In the genomic region with DNA sequence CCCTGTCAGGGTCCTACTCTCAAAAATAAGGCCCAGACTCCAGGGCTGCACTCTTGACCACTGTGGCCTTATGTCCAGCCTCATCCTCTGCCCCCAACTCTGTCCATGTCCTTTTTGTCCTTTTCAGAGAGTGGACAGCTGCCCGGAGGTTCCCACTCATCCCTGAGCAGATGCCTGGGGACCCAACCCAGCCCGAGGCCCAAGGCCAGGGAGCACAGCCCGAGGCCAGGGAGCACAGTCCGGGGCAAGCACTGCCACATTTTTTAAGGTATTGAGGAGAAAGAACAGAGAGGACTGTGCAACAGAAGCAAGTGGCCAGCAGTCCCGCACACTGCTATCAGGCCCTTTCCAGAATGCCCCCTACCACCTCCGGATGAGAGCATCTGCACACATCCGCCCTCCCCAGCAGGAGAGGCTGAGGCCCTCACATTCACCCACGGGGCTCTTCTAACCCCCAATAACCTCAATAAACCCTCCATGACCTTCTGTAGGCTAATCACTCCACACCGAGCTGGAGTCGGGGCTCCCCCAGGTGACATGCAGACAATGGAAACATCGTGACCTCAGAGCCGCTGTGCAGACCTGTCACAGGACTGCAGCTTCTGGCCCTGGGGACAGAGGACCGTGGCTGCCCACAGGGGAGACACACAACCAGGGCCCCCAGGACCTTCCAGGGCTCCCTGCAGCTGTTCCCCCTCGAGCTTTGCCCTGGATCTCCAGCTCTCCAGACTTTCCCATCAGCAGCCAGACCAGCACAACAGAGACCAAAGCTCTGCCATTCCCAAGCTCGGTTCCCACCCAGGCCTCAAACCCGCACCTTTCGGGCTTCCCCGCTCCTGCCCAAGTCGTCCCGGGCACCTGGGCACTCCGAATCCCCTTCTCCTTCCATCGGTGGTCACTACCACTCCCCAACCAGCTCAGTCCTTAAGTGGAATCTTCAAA, we compare ENCODE assay signal across 23 cellular contexts. TPM values are rescaled to one million over a fixed set of nuclear protein-coding genes. Genes with fewer than 3 reads are reported as not detected.
DNase-seq lines count a peak whose midpoint lies in the region; ATAC-seq and TF ChIP-seq lines count a peak whose summit lies in the region.
"Had no signal": no experiment of that assay in that cellular context is flagged by ENCODE, and none has a peak within 500 bp of the region (broad histone marks: within the 10 kb centered on the region; RNA-seq: fewer than 3 reads in every experiment).

No MANE protein-coding gene starts in this region.

- DNase-seq in activated naive CD4-positive, alpha-beta T cell treated with anti-CD3 and anti-CD28 coated beads for 36 hours: peak; percentile 25
- DNase-seq in activated naive CD4-positive, alpha-beta T cell (lab: John Stamatoyannopoulos, UW): no peak
- no peak for DNase-seq in IMR-90
- DNase-seq in right cardiac atrium: peak; percentile 2 to 29 (median 18)
- DNase-seq in stimulated activated naive CD8-positive, alpha-beta T cell treated with anti-CD3 and anti-CD28 coated beads, Interleukin-15, amount 100 ng/mL, for 72 hours: no peak
- DNase-seq in naive thymus-derived CD4-positive, alpha-beta T cell: no peak
- DNase-seq: activated CD4-positive, alpha-beta T cell treated with anti-CD3 and anti-CD28 coated beads, Interleukin-2, amount 50 U/mL, for 1 hour; activated T-cell treated with anti-CD3 and anti-CD28 coated beads, Interleukin-2, amount 50 U/mL, for 24 hours; DMS 273 treated with DMSO at 0.1 percent for 48 hours; effector memory CD4-positive, alpha-beta T cell; GF-D8; H7; naive B cell; NCI-H2029 treated with DMSO at 0.1 percent for 48 hours; NCI-H446 treated with DMSO at 0.1 percent for 48 hours; stimulated activated naive CD4-positive, alpha-beta T cell had no signal

- no peak overlapping the region for H4K8ac ChIP-seq in IMR-90 (ENCODE audit: low read depth in 2 of 2, low read length in 2 of 2)

- 0 out of 2 replicates have a peak, but pooled peaks cover 2% of the 10 kb centered on the region for H3K9me1 ChIP-seq in IMR-90 (ENCODE audit: insufficient read depth, low read length)

- H2AFZ ChIP-seq in IMR-90 (replicated peaks; ENCODE audit: low read length, poor library complexity): no peak overlapping the region

- TF ChIP-seq POLR2A in IMR-90 (IDR thresholded peaks at IDR 0.05; ENCODE audit: low read depth, low read length): no peak

- H3K4me3 ChIP-seq in IMR-90 (ENCODE audit: insufficient read depth, low read depth, low read length) (no peak overlapping the region), right cardiac atrium (ENCODE audit: low read length) (no peak overlapping the region)
- no peak overlapping the region for H3K4me3 ChIP-seq in naive thymus-derived CD4-positive, alpha-beta T cell (ENCODE audit: low read length)
- H3K4me3 ChIP-seq: BLaER1 treated with 17β-estradiol and CSF1 and Interleukin-3, amounts not matched to agents 10 nM and 100 nM; heart left ventricle had no signal

- H3K27ac ChIP-seq in IMR-90 (ENCODE audit: insufficient read depth, low read length): no peak overlapping the region
- H3K27ac ChIP-seq in right cardiac atrium (ENCODE audit: low read length): no peak overlapping the region
- no peak overlapping the region for H3K27ac ChIP-seq in naive thymus-derived CD4-positive, alpha-beta T cell (ENCODE audit: low read depth, low read length)
- H3K27ac ChIP-seq: BLaER1 treated with 17β-estradiol and CSF1 and Interleukin-3, amounts not matched to agents 10 nM and 100 nM; KMS-11; RWPE1 had no signal

- WGBS in IMR-90 (ENCODE audit: extremely low coverage in 2 of 2, insufficient read length in 1 of 2), 2 experiments: 71% methylated on average over 9 of the region's 22 CpGs; no CpG with 5 or more reads in 1 of the 2 experiments
- WGBS in right cardiac atrium: 85% methylated on average over 22 of the region's 22 CpGs

- no peak overlapping the region for H3K23ac ChIP-seq in IMR-90 (ENCODE audit: low read depth, low read length)

- H4K20me1 ChIP-seq in IMR-90 (ENCODE audit: insufficient read depth, low read length): no peaks in the 10 kb centered on the region

- no peak overlapping the region for H2BK120ac ChIP-seq in IMR-90 (ENCODE audit: low read depth, low read length)

- H3K18ac ChIP-seq in IMR-90 (ENCODE audit: low read depth, low read length): no peak overlapping the region

- no peak overlapping the region for H2BK20ac ChIP-seq in IMR-90 (ENCODE audit: low read depth, low read length)

- H3K4me1 ChIP-seq in IMR-90 (ENCODE audit: control insufficient read depth, insufficient read depth, low read length) (no peaks in the 10 kb centered on the region; the same call in 1 of the 2 replicates), right cardiac atrium (ENCODE audit: control insufficient read depth, insufficient read depth, low read length) (peaks cover 4% of the 10 kb centered on the region)
- no peaks in the 10 kb centered on the region for H3K4me1 ChIP-seq in naive thymus-derived CD4-positive, alpha-beta T cell (ENCODE audit: control insufficient read depth in 2 of 2, insufficient read depth in 2 of 2, low read length in 2 of 2)

- H2AK9ac ChIP-seq in IMR-90 (replicated peaks; ENCODE audit: low read depth, low read length, poor library complexity): peak overlapping the region; percentile 16

- no peak overlapping the region for H4K91ac ChIP-seq in IMR-90 (ENCODE audit: insufficient read depth, low read depth, low read length)

- TF ChIP-seq RAD21 in IMR-90 (IDR thresholded peaks at IDR 0.05; ENCODE audit: low read length): no peak

- no peaks in the 10 kb centered on the region for H3K79me1 ChIP-seq in IMR-90 (ENCODE audit: low read depth in 1 of 2, low read length in 2 of 2)

- no peak overlapping the region for H2BK5ac ChIP-seq in IMR-90 (ENCODE audit: low read depth, low read length, poor library complexity, severe bottlenecking)

- no peak for TF ChIP-seq CTCF in IMR-90 (conservative IDR thresholded peaks at IDR 0.05; ENCODE audit: low read depth, low read length)

- CTCF ChIA-PET in activated naive CD4-positive, alpha-beta T cell treated with anti-CD3 and anti-CD28 coated beads for 36 hours (lab: Charles Lee): interaction anchor here (0.8 kb wide), 1 partner anchor 72 kb away, joined by 4 read pairs; no protein-coding TSS in a partner anchor
- CTCF ChIA-PET in IMR-90 (lab: Yijun Ruan, JAX): no interaction called here
- CTCF ChIA-PET in naive thymus-derived CD4-positive, alpha-beta T cell (lab: Charles Lee): no interaction called here

- H3K4me2 ChIP-seq in IMR-90 (ENCODE audit: low read depth, low read length): no peak overlapping the region
- H3K4me2 ChIP-seq: KMS-11 had no signal

- H3K4me1 Mint-ChIP-seq in activated naive CD4-positive, alpha-beta T cell treated with anti-CD3 and anti-CD28 coated beads for 36 hours (ENCODE audit: low read depth): no peaks in the 10 kb centered on the region
- H3K4me1 Mint-ChIP-seq in stimulated activated naive CD8-positive, alpha-beta T cell treated with anti-CD3 and anti-CD28 coated beads, Interleukin-15, amount 100 ng/mL, for 72 hours: peaks cover 12% of the 10 kb centered on the region
- H3K4me1 Mint-ChIP-seq in naive thymus-derived CD4-positive, alpha-beta T cell: peaks cover 0 to under 1% (median 0%) of the 10 kb centered on the region in 7 donors
- H3K4me1 Mint-ChIP-seq: naive B cell had no signal

- dilution Hi-C loops in IMR-90 (cut with HindIII; ENCODE audit: low sequenced_read_pairs, unreplicated experiment): no loop called here

- POLR2A ChIA-PET in IMR-90 (lab: Charles Lee; ENCODE audit: unreplicated experiment): no interaction called here
- POLR2A ChIA-PET in naive thymus-derived CD4-positive, alpha-beta T cell (lab: Charles Lee): no interaction called here

- no peak for ATAC-seq in IMR-90 (ENCODE audit: low read depth)
- no peak for ATAC-seq in right cardiac atrium
- ATAC-seq in stimulated activated naive CD8-positive, alpha-beta T cell treated with anti-CD3 and anti-CD28 coated beads, Interleukin-15, amount 100 ng/mL, for 72 hours: peak; percentile 32
- ATAC-seq in naive thymus-derived CD4-positive, alpha-beta T cell: no peak
- ATAC-seq in GM18909 (IDR thresholded peaks at IDR 0.05; ENCODE audit: poor library complexity, unreplicated experiment): no peak
- ATAC-seq in HG02840 (IDR thresholded peaks at IDR 0.05; ENCODE audit: low FRiP score, unreplicated experiment): no peak
- ATAC-seq: heart left ventricle had no signal

- H3K27me3 Mint-ChIP-seq in activated naive CD4-positive, alpha-beta T cell treated with anti-CD3 and anti-CD28 coated beads for 36 hours (ENCODE audit: low read depth): no peaks in the 10 kb centered on the region
- peaks cover 9% of the 10 kb centered on the region for H3K27me3 Mint-ChIP-seq in stimulated activated naive CD8-positive, alpha-beta T cell treated with anti-CD3 and anti-CD28 coated beads, Interleukin-15, amount 100 ng/mL, for 72 hours
- peaks cover 0 to 3% (median 0%) of the 10 kb centered on the region in 5 donors for H3K27me3 Mint-ChIP-seq in naive thymus-derived CD4-positive, alpha-beta T cell
- H3K27me3 Mint-ChIP-seq: activated T-cell treated with anti-CD3 and anti-CD28 coated beads, Interleukin-2, amount 50 U/mL, for 24 hours had no signal

- intact Hi-C loops in activated naive CD4-positive, alpha-beta T cell treated with anti-CD3 and anti-CD28 coated beads for 36 hours (cut with micrococcal nuclease): no loop called here
- intact Hi-C loops in IMR-90 (cut with micrococcal nuclease): no loop called here
- intact Hi-C loops in right cardiac atrium (cut with DNase I): no loop called here
- intact Hi-C loops in naive thymus-derived CD4-positive, alpha-beta T cell (cut with micrococcal nuclease): no loop called here

- H3K36me3 Mint-ChIP-seq in activated naive CD4-positive, alpha-beta T cell treated with anti-CD3 and anti-CD28 coated beads for 36 hours (ENCODE audit: low read depth): no peaks in the 10 kb centered on the region
- no peaks in the 10 kb centered on the region for H3K36me3 Mint-ChIP-seq in naive thymus-derived CD4-positive, alpha-beta T cell
- H3K36me3 Mint-ChIP-seq: naive B cell had no signal

- no TSS peak for BruUV-seq in IMR-90 (replicated peaks; lab: Mats Ljungman, UMichigan)

- H3K4ac ChIP-seq in IMR-90 (ENCODE audit: low read depth, low read length): no peak overlapping the region

- no peak overlapping the region for H4K5ac ChIP-seq in IMR-90 (ENCODE audit: low read depth, low read length)

- no peaks in the 10 kb centered on the region for H3K36me3 ChIP-seq in IMR-90 (ENCODE audit: control insufficient read depth, insufficient read depth, low read length)
- no peaks in the 10 kb centered on the region for H3K36me3 ChIP-seq in naive thymus-derived CD4-positive, alpha-beta T cell (ENCODE audit: control insufficient read depth in 2 of 3, insufficient read depth in 3 of 3, low read length in 3 of 3)
- H3K36me3 ChIP-seq: BLaER1 treated with 17β-estradiol and CSF1 and Interleukin-3, amounts not matched to agents 10 nM and 100 nM; heart left ventricle had no signal

- H2AK5ac ChIP-seq in IMR-90 (ENCODE audit: low read depth, low read length): no peak overlapping the region

- no peaks in the 10 kb centered on the region for H3K9me3 Mint-ChIP-seq in activated naive CD4-positive, alpha-beta T cell treated with anti-CD3 and anti-CD28 coated beads for 36 hours
- H3K9me3 Mint-ChIP-seq in stimulated activated naive CD8-positive, alpha-beta T cell treated with anti-CD3 and anti-CD28 coated beads, Interleukin-15, amount 100 ng/mL, for 72 hours: no peaks in the 10 kb centered on the region
- no peaks in the 10 kb centered on the region for H3K9me3 Mint-ChIP-seq in naive thymus-derived CD4-positive, alpha-beta T cell
- H3K9me3 Mint-ChIP-seq: activated T-cell treated with anti-CD3 and anti-CD28 coated beads, Interleukin-2, amount 50 U/mL, for 24 hours; naive B cell had no signal

- no peak overlapping the region for H3K14ac ChIP-seq in IMR-90 (replicated peaks; ENCODE audit: low read depth, low read length)

- H3K9ac ChIP-seq in IMR-90 (ENCODE audit: low read depth, low read length): no peak overlapping the region
- H3K9ac ChIP-seq: BLaER1 treated with 17β-estradiol and CSF1 and Interleukin-3, amounts not matched to agents 10 nM and 100 nM; KMS-11 had no signal

- in situ Hi-C loops in IMR-90 (cut with MboI; ENCODE audit: low sequenced_read_pairs): no loop called here

- no peak overlapping the region for H3K4me3 Mint-ChIP-seq in activated naive CD4-positive, alpha-beta T cell treated with anti-CD3 and anti-CD28 coated beads for 36 hours
- H3K4me3 Mint-ChIP-seq in stimulated activated naive CD8-positive, alpha-beta T cell treated with anti-CD3 and anti-CD28 coated beads, Interleukin-15, amount 100 ng/mL, for 72 hours: no peak overlapping the region
- H3K4me3 Mint-ChIP-seq in naive thymus-derived CD4-positive, alpha-beta T cell: no peak overlapping the region
- H3K4me3 Mint-ChIP-seq: activated T-cell treated with anti-CD3 and anti-CD28 coated beads, Interleukin-2, amount 50 U/mL, for 24 hours had no signal

- no peak overlapping the region for H3K27ac Mint-ChIP-seq in activated naive CD4-positive, alpha-beta T cell treated with anti-CD3 and anti-CD28 coated beads for 36 hours
- peak overlapping the region; percentile 3 to 13 for H3K27ac Mint-ChIP-seq in stimulated activated naive CD8-positive, alpha-beta T cell treated with anti-CD3 and anti-CD28 coated beads, Interleukin-15, amount 100 ng/mL, for 72 hours
- no peak overlapping the region for H3K27ac Mint-ChIP-seq in naive thymus-derived CD4-positive, alpha-beta T cell
- H3K27ac Mint-ChIP-seq: activated T-cell treated with anti-CD3 and anti-CD28 coated beads, Interleukin-2, amount 50 U/mL, for 24 hours had no signal

- H3K27me3 ChIP-seq in IMR-90 (ENCODE audit: control insufficient read depth, insufficient read depth, low read length) (peaks cover 38% of the 10 kb centered on the region), right cardiac atrium (ENCODE audit: control insufficient read depth, insufficient read depth) (no peaks in the 10 kb centered on the region)
- no peaks in the 10 kb centered on the region for H3K27me3 ChIP-seq in naive thymus-derived CD4-positive, alpha-beta T cell (ENCODE audit: control insufficient read depth in 2 of 2, insufficient read depth in 2 of 2, low read length in 2 of 2)
- H3K27me3 ChIP-seq: BLaER1 treated with 17β-estradiol and CSF1 and Interleukin-3, amounts not matched to agents 10 nM and 100 nM; heart left ventricle had no signal

- no peak overlapping the region for H3K56ac ChIP-seq in IMR-90 (ENCODE audit: extremely low read depth, insufficient read depth, low read length)

- H2BK15ac ChIP-seq in IMR-90 (ENCODE audit: low read depth, low read length): no peak overlapping the region

- H3K9me3 ChIP-seq in IMR-90 (ENCODE audit: control insufficient read depth, insufficient read depth, low read length): no peaks in the 10 kb centered on the region
- no peaks in the 10 kb centered on the region for H3K9me3 ChIP-seq in right cardiac atrium (ENCODE audit: control insufficient read depth, low read length)
- no peaks in the 10 kb centered on the region for H3K9me3 ChIP-seq in naive thymus-derived CD4-positive, alpha-beta T cell (ENCODE audit: control insufficient read depth in 2 of 3, low read length in 3 of 3)
- H3K9me3 ChIP-seq: BLaER1 treated with 17β-estradiol and CSF1 and Interleukin-3, amounts not matched to agents 10 nM and 100 nM; heart left ventricle had no signal

RNA-seq across cellular contexts. Expression of gene CAMK2B, which starts 51.4 kb away (rescaled TPM):
- under 1 TPM; 0.30 to 0.38 TPM for total RNA-seq in activated naive CD4-positive, alpha-beta T cell treated with anti-CD3 and anti-CD28 coated beads for 36 hours
- total RNA-seq in IMR-90 (2012; rRNA removed): 0.18 and 0.28 TPM in 2 replicates
- 0.14 and 0.36 TPM in 2 replicates for polyA plus RNA-seq in IMR-90 (2012; rRNA removed)
- 0.11 and 0.74 TPM in 2 replicates for polyA plus RNA-seq in IMR-90 (2012; cell fraction: cytosol; rRNA removed)
- 0.57 and 1.0 TPM in 2 replicates for polyA plus RNA-seq in IMR-90 (2012; cell fraction: nucleus; rRNA removed; ENCODE audit: low replicate concordance)
- 100 to 1,000 TPM in 2 of 4 donors, 10 to 100 TPM in 2; 79.7 to 134 (median 106) TPM for total RNA-seq in right cardiac atrium
- polyA plus RNA-seq in right cardiac atrium: 105 TPM
- total RNA-seq in naive thymus-derived CD4-positive, alpha-beta T cell: under 1 TPM in 2 of 5 experiments, not detected in 3; 0.12 to 0.61 TPM
- not detected for polyA plus RNA-seq in naive thymus-derived CD4-positive, alpha-beta T cell
- total RNA-seq: ureter had no signal

Comparison
In these comparisons a context has a peak if more than half of its experiments do, and no peak if none do; other contexts are left out.
1. DNase-seq: peak in activated naive CD4-positive, alpha-beta T cell treated with anti-CD3 and anti-CD28 coated beads for 36 hours (single experiment) and right cardiac atrium (3 of 3); none in activated naive CD4-positive, alpha-beta T cell (0 of 4), IMR-90 (single experiment), stimulated activated naive CD8-positive, alpha-beta T cell treated with anti-CD3 and anti-CD28 coated beads, Interleukin-15, amount 100 ng/mL, for 72 hours (0 of 2) and naive thymus-derived CD4-positive, alpha-beta T cell (0 of 9).
2. H3K27ac Mint-ChIP-seq: peak in stimulated activated naive CD8-positive, alpha-beta T cell treated with anti-CD3 and anti-CD28 coated beads, Interleukin-15, amount 100 ng/mL, for 72 hours (2 of 2); none in activated naive CD4-positive, alpha-beta T cell treated with anti-CD3 and anti-CD28 coated beads for 36 hours (single experiment) and naive thymus-derived CD4-positive, alpha-beta T cell (0 of 9).
3. RNA of gene CAMK2B, which starts 51.4 kb away (total RNA-seq): 79.7 to 134 TPM in right cardiac atrium; 0.30 to 0.38 TPM in activated naive CD4-positive, alpha-beta T cell treated with anti-CD3 and anti-CD28 coated beads for 36 hours, 0.18 to 0.28 TPM in IMR-90 and 0.12 to 0.61 TPM in naive thymus-derived CD4-positive, alpha-beta T cell; every median in the first group is over 10 times any median in the second.